Comparison of ENCODE assay signal across 21 cellular contexts in the genomic region with DNA sequence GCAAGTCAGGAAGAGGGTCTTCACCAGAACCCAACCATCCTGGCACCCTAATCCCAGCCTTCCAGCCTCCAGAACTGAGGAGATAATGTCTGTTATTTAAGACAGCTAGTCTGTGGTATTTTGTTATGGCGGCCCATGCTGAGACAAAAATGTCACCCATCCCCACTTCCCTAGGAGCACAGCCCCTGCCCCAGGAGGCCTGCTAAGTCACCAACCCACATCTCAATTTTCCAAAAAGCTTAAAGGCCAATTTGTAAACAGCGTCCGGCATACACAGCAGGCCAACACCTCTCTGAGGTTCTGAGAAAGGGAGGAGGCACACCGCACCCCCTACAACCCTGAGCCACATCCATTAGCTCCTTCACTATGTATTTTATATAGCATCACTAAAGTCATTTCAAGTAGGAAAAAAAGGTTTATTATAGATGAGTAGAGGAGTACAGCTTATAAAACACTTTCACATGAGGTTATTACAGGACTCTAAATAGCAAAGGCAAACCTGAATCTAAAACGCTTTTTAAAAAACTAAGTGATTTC. TPM values are rescaled to one million over a fixed set of nuclear protein-coding genes. Genes with fewer than 3 reads are reported as not detected.
"Had no signal": no experiment of that assay in that cellular context is flagged by ENCODE, and none has a peak within 500 bp of the region (broad histone marks: within the 10 kb centered on the region; RNA-seq: fewer than 3 reads in every experiment).

No MANE protein-coding gene starts in this region.

- H3K27me3 Mint-ChIP-seq: activated CD4-positive, alpha-beta T cell treated with anti-CD3 and anti-CD28 coated beads for 36 hours; activated CD8-positive, alpha-beta T cell treated with anti-CD3 and anti-CD28 coated beads for 36 hours; naive B cell had no signal

- ATAC-seq: activated CD4-positive, alpha-beta T cell treated with anti-CD3 and anti-CD28 coated beads for 36 hours; activated CD8-positive, alpha-beta T cell treated with anti-CD3 and anti-CD28 coated beads for 36 hours; lower lobe of right lung; right lobe of liver; WTC11 had no signal

- H3K9me3 ChIP-seq: lower lobe of right lung, pancreas, right lobe of liver, testis had no signal

- H3K4me3 Mint-ChIP-seq: activated CD4-positive, alpha-beta T cell treated with anti-CD3 and anti-CD28 coated beads for 36 hours; activated CD8-positive, alpha-beta T cell treated with anti-CD3 and anti-CD28 coated beads for 36 hours; activated naive CD4-positive, alpha-beta T cell treated with anti-CD3 and anti-CD28 coated beads for 36 hours; naive B cell; T-helper 1 cell treated with Interleukin-12 subunit alpha and Interleukin-12 subunit beta and Interleukin-4 antibody, amounts not matched to agents 30 μg/mL and 1 μg/mL, for 36 hours; WTC11 had no signal

- H3K36me3 ChIP-seq: brain microvascular endothelial cell, lower lobe of right lung, pancreas, right lobe of liver had no signal

- DNase-seq: activated CD4-positive, alpha-beta T cell treated with anti-CD3 and anti-CD28 coated beads for 36 hours; activated CD8-positive, alpha-beta T cell treated with anti-CD3 and anti-CD28 coated beads for 36 hours; activated naive CD4-positive, alpha-beta T cell treated with anti-CD3 and anti-CD28 coated beads for 36 hours; activated T-cell treated with anti-CD3 and anti-CD28 coated beads, Interleukin-2, amount 50 U/mL, for 1 hour; aorta; brain microvascular endothelial cell; dermis blood vessel endothelial cell; foreskin fibroblast; hippocampal formation; left cardiac atrium; lower lobe of right lung; naive B cell; pancreas; stimulated activated CD4-positive, alpha-beta T cell treated with anti-CD3 and anti-CD28 coated beads, Interleukin-4, amount 100 ng/mL, for 1 hour; testis had no signal

- H3K4me3 ChIP-seq: lower lobe of right lung, pancreas, right lobe of liver, smooth muscle cell, testis had no signal

- H3K27ac Mint-ChIP-seq: activated CD4-positive, alpha-beta T cell treated with anti-CD3 and anti-CD28 coated beads for 36 hours; activated CD8-positive, alpha-beta T cell treated with anti-CD3 and anti-CD28 coated beads for 36 hours; activated naive CD4-positive, alpha-beta T cell treated with anti-CD3 and anti-CD28 coated beads for 36 hours; activated T-helper 2 cell treated with anti-CD3 and anti-CD28 coated beads, Interferon-gamma antibody, Interleukin-2, Interleukin-4, amounts not matched to agents 10 μg/mL and 5 μg/mL and 100 μg/mL, durations not matched to agents 14 hours and 24 hours and 36 hours; T-helper 1 cell treated with Interleukin-12 subunit alpha and Interleukin-12 subunit beta and Interleukin-4 antibody, amounts not matched to agents 30 μg/mL and 1 μg/mL, for 36 hours had no signal

- H3K27ac ChIP-seq: brain microvascular endothelial cell, epithelial cell of prostate, lower lobe of right lung, pancreas, right lobe of liver, testis had no signal

- H3K27me3 ChIP-seq: brain microvascular endothelial cell, pancreas, right lobe of liver, testis had no signal

- H3K9me3 Mint-ChIP-seq: activated CD8-positive, alpha-beta T cell treated with anti-CD3 and anti-CD28 coated beads for 36 hours; activated naive CD4-positive, alpha-beta T cell treated with anti-CD3 and anti-CD28 coated beads for 36 hours; activated T-helper 2 cell treated with anti-CD3 and anti-CD28 coated beads, Interferon-gamma antibody, Interleukin-2, Interleukin-4, amounts not matched to agents 10 μg/mL and 5 μg/mL and 100 μg/mL, durations not matched to agents 14 hours and 24 hours and 36 hours; naive B cell; T-helper 1 cell treated with Interleukin-12 subunit alpha and Interleukin-12 subunit beta and Interleukin-4 antibody, amounts not matched to agents 30 μg/mL and 1 μg/mL, for 36 hours; WTC11 had no signal

RNA-seq across cellular contexts. Expression of a gene that starts 37.7 kb away (rescaled TPM):
- total RNA-seq: activated CD4-positive, alpha-beta T cell treated with anti-CD3 and anti-CD28 coated beads for 36 hours; activated CD8-positive, alpha-beta T cell treated with anti-CD3 and anti-CD28 coated beads for 36 hours; activated naive CD4-positive, alpha-beta T cell treated with anti-CD3 and anti-CD28 coated beads for 36 hours; activated T-helper 2 cell treated with anti-CD3 and anti-CD28 coated beads, Interferon-gamma antibody, Interleukin-2, Interleukin-4, amounts not matched to agents 10 μg/mL and 5 μg/mL and 100 μg/mL, durations not matched to agents 14 hours and 24 hours and 36 hours had no signal
